2 cellular contexts compared by ENCODE assay signal in genomic region chr18:44691148-44691925, GRCh38.
TF ChIP-seq lines count a peak whose summit lies in the region.

No MANE protein-coding gene starts in this region.

TF ChIP-seq in A549, 52 proteins besides CTCF, POLR2A, EP300 and RAD21:
- TF ChIP-seq CBX8 (IDR thresholded peaks at IDR 0.05): no peak
- TF ChIP-seq ELK1 (IDR thresholded peaks at IDR 0.05; ENCODE audit: low read depth, low read length): no peak
- peak; percentile 60 for TF ChIP-seq MAFK (IDR thresholded peaks at IDR 0.05; ENCODE audit: partially characterized antibody)
- no peak for TF ChIP-seq KDM5A (IDR thresholded peaks at IDR 0.05)

TF ChIP-seq in K562, 482 proteins besides CTCF, POLR2A, EP300 and RAD21:
- no peak for TF ChIP-seq ZNF696 (CRISPR knock-in tag; conservative IDR thresholded peaks at IDR 0.05)
- no peak for TF ChIP-seq RFX1 (IDR thresholded peaks at IDR 0.05)
- no peak for TF ChIP-seq HNRNPLL (IDR thresholded peaks at IDR 0.05; ENCODE audit: low read depth, low read length, poor library complexity, severe bottlenecking)
- TF ChIP-seq ZNF316 (IDR thresholded peaks at IDR 0.05): peak; percentile 36; the same call in 1 of the 2 replicates
- TF ChIP-seq ARNT (IDR thresholded peaks at IDR 0.05): no peak
- no peak for TF ChIP-seq KAT2B (IDR thresholded peaks at IDR 0.05; ENCODE audit: low read depth, low read length)
- TF ChIP-seq SPI1 (IDR thresholded peaks at IDR 0.05; ENCODE audit: borderline replicate concordance, low read depth, low read length): no peak
- TF ChIP-seq C11orf30 (IDR thresholded peaks at IDR 0.05; ENCODE audit: low read depth): 0 out of 2 replicates have a peak, but pooled peaks have one; percentile 6
